Comparison of ENCODE assay signal across 1 cellular context in genomic region chr4:99856166-99856565, GRCh38.
TF ChIP-seq lines count a peak whose summit lies in the region.

No MANE protein-coding gene starts in this region.

TF ChIP-seq in WTC11, 78 proteins besides CTCF, POLR2A, EP300 and RAD21 (continued from another document):
- TF ChIP-seq ATF2 (CRISPR knock-in tag; IDR thresholded peaks at IDR 0.05; ENCODE audit: borderline replicate concordance, low read depth) (no peak), HMGXB4 (CRISPR knock-in tag; IDR thresholded peaks at IDR 0.05) (no peak), FOXP4 (CRISPR knock-in tag; IDR thresholded peaks at IDR 0.05) (no peak), RELA (CRISPR knock-in tag; IDR thresholded peaks at IDR 0.05; ENCODE audit: borderline replicate concordance) (no peak)
